ENCODE assay signal across 19 cellular contexts in the genomic region with DNA sequence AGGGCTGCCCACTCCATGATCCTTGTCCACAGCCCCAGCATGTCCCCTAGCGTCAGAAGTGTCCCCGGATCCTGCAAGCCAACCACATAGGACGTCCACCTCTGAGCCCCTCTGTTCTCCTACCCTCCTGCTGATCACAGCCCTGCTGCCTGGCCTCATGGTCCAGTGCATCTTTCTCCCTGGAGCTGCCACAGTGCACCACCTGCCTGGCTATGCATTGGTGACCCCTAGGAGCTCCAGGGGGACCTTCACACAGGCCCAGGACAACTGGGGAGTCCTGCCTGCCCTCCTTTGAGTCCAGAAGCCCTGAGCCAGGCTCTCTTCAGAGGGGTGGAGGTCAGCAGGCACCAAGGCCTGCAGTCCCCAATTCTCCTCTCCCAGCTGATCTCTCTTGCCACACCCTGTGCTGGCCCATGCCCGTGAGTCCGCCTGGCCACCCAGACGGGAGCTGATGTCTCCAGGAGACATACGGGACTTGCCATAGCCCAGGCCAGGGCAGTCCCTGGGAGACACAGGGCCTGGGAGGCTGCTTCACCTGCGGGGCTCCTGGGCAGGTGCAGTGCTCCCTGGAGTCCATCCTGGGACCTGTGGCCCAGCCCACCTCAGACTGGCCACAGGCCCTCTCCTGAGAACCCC.
"Had no signal": no experiment of that assay in that cellular context is flagged by ENCODE, and none has a peak within 500 bp of the region (broad histone marks: within the 10 kb centered on the region; RNA-seq: fewer than 3 reads in every experiment).

No MANE protein-coding gene starts in this region.

- H3K79me2 ChIP-seq: parathyroid adenoma had no signal

- H3K27me3 Mint-ChIP-seq: brain, naive B cell had no signal

- H3K36me3 ChIP-seq: gastroesophageal sphincter, heart right ventricle, transverse colon had no signal

- H3K27ac ChIP-seq: gastroesophageal sphincter, heart right ventricle, parathyroid adenoma, SK-N-MC, transverse colon, VCaP had no signal

- H3K4me3 ChIP-seq: gastroesophageal sphincter, heart right ventricle, SK-N-MC, transverse colon had no signal

- H3K4me1 Mint-ChIP-seq: activated naive CD8-positive, alpha-beta T cell treated with anti-CD3 and anti-CD28 coated beads, Interleukin-2, amount 10 ng/mL, durations not matched to agents 7 days and 5 days; brain; naive B cell had no signal

- ATAC-seq: activated T-cell treated with anti-CD3 and anti-CD28 coated beads, Interleukin-2, amount 50 U/mL, for 72 hours; effector memory CD8-positive, alpha-beta T cell; gastroesophageal sphincter; left cardiac atrium had no signal

- H3K36me3 Mint-ChIP-seq: activated naive CD8-positive, alpha-beta T cell treated with anti-CD3 and anti-CD28 coated beads, Interleukin-2, amount 10 ng/mL, durations not matched to agents 7 days and 5 days; brain; naive B cell had no signal

- H3K4me3 Mint-ChIP-seq: activated naive CD8-positive, alpha-beta T cell treated with anti-CD3 and anti-CD28 coated beads, Interleukin-2, amount 10 ng/mL, durations not matched to agents 7 days and 5 days; activated T-cell treated with anti-CD3 and anti-CD28 coated beads, Interleukin-2, amount 50 U/mL, for 72 hours; brain; effector memory CD8-positive, alpha-beta T cell had no signal

- H3K27ac Mint-ChIP-seq: activated naive CD8-positive, alpha-beta T cell treated with anti-CD3 and anti-CD28 coated beads, Interleukin-2, amount 10 ng/mL, durations not matched to agents 7 days and 5 days; activated T-cell treated with anti-CD3 and anti-CD28 coated beads, Interleukin-2, amount 50 U/mL, for 72 hours; brain; effector memory CD8-positive, alpha-beta T cell had no signal

- H3K9me3 ChIP-seq: gastroesophageal sphincter, heart right ventricle, transverse colon had no signal

- DNase-seq: activated CD4-positive, alpha-beta T cell treated with anti-CD3 and anti-CD28 coated beads for 1 hour; activated CD4-positive, alpha-beta T cell treated with anti-CD3 and anti-CD28 coated beads, Interleukin-2, amount 50 U/mL, for 4 hours; activated naive CD8-positive, alpha-beta T cell treated with anti-CD3 and anti-CD28 coated beads, Interleukin-2, amount 10 ng/mL, durations not matched to agents 7 days and 5 days; activated T-cell treated with anti-CD3 and anti-CD28 coated beads, Interleukin-2, amount 50 U/mL, for 72 hours; dermis blood vessel endothelial cell; effector memory CD8-positive, alpha-beta T cell; heart right ventricle; left cardiac atrium; naive B cell; retina; stimulated activated CD4-positive, alpha-beta T cell treated with anti-CD3 and anti-CD28 coated beads, Interleukin-15, amount 100 ng/mL, for 24 hours; stimulated activated CD4-positive, alpha-beta T cell treated with anti-CD3 and anti-CD28 coated beads, Interleukin-4, amount 100 ng/mL, for 1 hour; stimulated activated naive CD4-positive, alpha-beta T cell; transverse colon had no signal

- H3K9me3 Mint-ChIP-seq: activated naive CD8-positive, alpha-beta T cell treated with anti-CD3 and anti-CD28 coated beads, Interleukin-2, amount 10 ng/mL, durations not matched to agents 7 days and 5 days; activated T-cell treated with anti-CD3 and anti-CD28 coated beads, Interleukin-2, amount 50 U/mL, for 72 hours; effector memory CD8-positive, alpha-beta T cell had no signal

- H3K27me3 ChIP-seq: transverse colon had no signal

- H3K4me1 ChIP-seq: gastroesophageal sphincter, heart right ventricle, parathyroid adenoma, transverse colon had no signal

- H2AFZ ChIP-seq: parathyroid adenoma had no signal

- H3K9ac ChIP-seq: parathyroid adenoma had no signal
